ENCODE assay signal across 17 cellular contexts in the genomic region with DNA sequence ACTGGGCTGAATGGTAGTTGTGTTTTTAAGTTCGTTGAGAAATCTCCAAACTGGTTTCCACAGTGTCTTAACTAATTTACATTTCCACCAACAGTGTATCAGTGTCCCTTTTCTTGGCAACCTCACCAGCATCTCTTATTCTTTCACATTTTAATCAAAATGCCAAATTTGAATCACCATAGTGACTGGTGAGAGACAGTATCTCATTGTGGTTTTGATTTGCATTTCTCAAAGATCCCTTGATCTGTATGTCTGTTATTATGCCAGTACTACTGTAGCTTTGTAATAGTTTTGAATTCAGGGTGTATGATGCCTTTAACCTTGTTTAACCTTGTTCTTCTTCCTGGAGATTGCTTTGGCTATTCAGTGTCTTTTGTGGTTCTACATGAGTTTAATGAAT. TPM values are rescaled to one million over a fixed set of nuclear protein-coding genes. Genes with fewer than 3 reads are reported as not detected.
"Had no signal": no experiment of that assay in that cellular context is flagged by ENCODE, and none has a peak within 500 bp of the region (broad histone marks: within the 10 kb centered on the region; RNA-seq: fewer than 3 reads in every experiment).

No MANE protein-coding gene starts in this region.

- H3K36me3 Mint-ChIP-seq: stimulated activated memory B cell treated with anti-CD40 and anti-IgM and Interleukin-4, amounts not matched to agents 10 μg/mL and 1 μg/mL and 100 μg/mL, for 72 hours had no signal

- H2AFZ ChIP-seq: parathyroid adenoma had no signal

- H3K9me3 Mint-ChIP-seq: activated CD4-positive, alpha-beta T cell treated with anti-CD3 and anti-CD28 coated beads, Interleukin-2, amount 10 ng/mL, durations not matched to agents 7 days and 5 days; activated T-helper 1 cell treated with anti-CD3 and anti-CD28 coated beads, Interleukin-12 subunit alpha, Interleukin-12 subunit beta, Interleukin-2, Interleukin-4 antibody, amounts not matched to agents 30 ng/mL and 10 ng/mL and 1 ng/mL, durations not matched to agents 14 hours and 24 hours and 36 hours; stimulated activated memory B cell treated with anti-CD40 and anti-IgM and Interleukin-4, amounts not matched to agents 10 μg/mL and 1 μg/mL and 100 μg/mL, for 72 hours had no signal

- H3K27ac ChIP-seq: adrenal gland, cardiac muscle cell, parathyroid adenoma, transverse colon, vagina had no signal

- H3K27me3 ChIP-seq: cardiac muscle cell, transverse colon, vagina had no signal

- H3K4me1 Mint-ChIP-seq: activated CD4-positive, alpha-beta T cell treated with anti-CD3 and anti-CD28 coated beads, Interleukin-2, amount 10 ng/mL, durations not matched to agents 7 days and 5 days; stimulated activated memory B cell treated with anti-CD40 and anti-IgM and Interleukin-4, amounts not matched to agents 10 μg/mL and 1 μg/mL and 100 μg/mL, for 72 hours had no signal

- H3K27ac Mint-ChIP-seq: activated CD4-positive, alpha-beta T cell treated with anti-CD3 and anti-CD28 coated beads, Interleukin-2, amount 10 ng/mL, durations not matched to agents 7 days and 5 days; activated T-helper 1 cell treated with anti-CD3 and anti-CD28 coated beads, Interleukin-12 subunit alpha, Interleukin-12 subunit beta, Interleukin-2, Interleukin-4 antibody, amounts not matched to agents 30 ng/mL and 10 ng/mL and 1 ng/mL, durations not matched to agents 14 hours and 24 hours and 36 hours; stimulated activated memory B cell treated with anti-CD40 and anti-IgM and Interleukin-4, amounts not matched to agents 10 μg/mL and 1 μg/mL and 100 μg/mL, for 72 hours; T-helper 17 cell had no signal

- H3K36me3 ChIP-seq: adrenal gland, cardiac muscle cell, transverse colon, vagina had no signal

- H3K9me3 ChIP-seq: adrenal gland, transverse colon, vagina had no signal

- H3K79me2 ChIP-seq: parathyroid adenoma had no signal

- ATAC-seq: esophagus mucosa; left lobe of liver; stimulated activated memory B cell treated with anti-CD40 and anti-IgM and Interleukin-4, amounts not matched to agents 10 μg/mL and 1 μg/mL and 100 μg/mL, for 72 hours; T-helper 17 cell had no signal

- H3K9ac ChIP-seq: parathyroid adenoma had no signal

- H3K4me3 Mint-ChIP-seq: activated CD4-positive, alpha-beta T cell treated with anti-CD3 and anti-CD28 coated beads, Interleukin-2, amount 10 ng/mL, durations not matched to agents 7 days and 5 days; activated T-helper 1 cell treated with anti-CD3 and anti-CD28 coated beads, Interleukin-12 subunit alpha, Interleukin-12 subunit beta, Interleukin-2, Interleukin-4 antibody, amounts not matched to agents 30 ng/mL and 10 ng/mL and 1 ng/mL, durations not matched to agents 14 hours and 24 hours and 36 hours; stimulated activated memory B cell treated with anti-CD40 and anti-IgM and Interleukin-4, amounts not matched to agents 10 μg/mL and 1 μg/mL and 100 μg/mL, for 72 hours; T-helper 17 cell had no signal

- DNase-seq: activated CD4-positive, alpha-beta T cell treated with anti-CD3 and anti-CD28 coated beads, Interleukin-2, amount 10 ng/mL, durations not matched to agents 7 days and 5 days; activated naive CD4-positive, alpha-beta T cell; adrenal gland; hippocampal formation; retina; substantia nigra; T-helper 17 cell; transverse colon had no signal

- H3K4me1 ChIP-seq: adrenal gland, parathyroid adenoma, transverse colon, vagina had no signal

- H3K4me3 ChIP-seq: adrenal gland, cardiac muscle cell, transverse colon, vagina had no signal

RNA-seq across cellular contexts. Expression of a gene that starts 50.3 kb away (rescaled TPM):
- total RNA-seq: activated CD4-positive, alpha-beta T cell treated with anti-CD3 and anti-CD28 coated beads, Interleukin-2, amount 10 ng/mL, durations not matched to agents 7 days and 5 days; cardiac muscle cell; esophagus mucosa; glomerular endothelial cell; left lobe of liver; lung microvascular endothelial cell; T-helper 17 cell had no signal
- polyA plus RNA-seq: cardiac muscle cell had no signal
